Comparison of ENCODE assay signal across 26 cellular contexts in genomic region chr10:113765910-113766309, GRCh38. TPM values are rescaled to one million over a fixed set of nuclear protein-coding genes. Genes with fewer than 3 reads are reported as not detected.
"Had no signal": no experiment of that assay in that cellular context is flagged by ENCODE, and none has a peak within 500 bp of the region (broad histone marks: within the 10 kb centered on the region; RNA-seq: fewer than 3 reads in every experiment).

No MANE protein-coding gene starts in this region.

- DNase-seq: activated CD4-positive, alpha-beta T cell treated with anti-CD3 and anti-CD28 coated beads, Interleukin-2, amount 10 ng/mL, durations not matched to agents 7 days and 5 days; activated CD8-positive, alpha-beta memory T cell treated with anti-CD3 and anti-CD28 coated beads for 24 hours; activated CD8-positive, alpha-beta memory T cell treated with anti-CD3 and anti-CD28 coated beads, Interleukin-2, amount 50 U/mL, for 48 hours; activated effector memory CD4-positive, alpha-beta T cell treated with Interleukin-2 at 50 U/mL for 16 hours; activated naive CD4-positive, alpha-beta T cell treated with anti-CD3 and anti-CD28 coated beads, Interleukin-2, amount 10 ng/mL, durations not matched to agents 7 days and 5 days; activated naive CD8-positive, alpha-beta T cell treated with anti-CD3 and anti-CD28 coated beads, Interleukin-2, amount 50 U/mL, for 24 hours; activated T-cell treated with anti-CD3 and anti-CD28 coated beads, Interleukin-2, amount 50 U/mL, for 48 hours; anterior cingulate cortex; brain microvascular endothelial cell; central memory CD4-positive, alpha-beta T cell; erythroblast; foreskin melanocyte; glutamatergic neuron; hypothalamus; islet precursor cell; mammary epithelial cell; naive thymus-derived CD4-positive, alpha-beta T cell; ovary; stimulated activated CD4-positive, alpha-beta T cell treated with anti-CD3 and anti-CD28 coated beads, Interleukin-4, amount 100 ng/mL, for 24 hours; T1000; testis had no signal

- H3K4me3 ChIP-seq: coronary artery, ovary, testis had no signal

- H3K36me3 ChIP-seq: brain microvascular endothelial cell, ovary had no signal

- H3K9me3 ChIP-seq: ovary, testis had no signal

- H3K27me3 ChIP-seq: ovary, testis had no signal

- FAIRE-seq: endometrium had no signal

- H3K27ac ChIP-seq: brain microvascular endothelial cell, coronary artery, ovary, testis had no signal

- ATAC-seq: activated CD4-positive, CD25-positive, alpha-beta regulatory T cell treated with anti-CD3 and anti-CD28 coated beads, Interleukin-2, amount 50 U/mL, for 24 hours; activated naive CD8-positive, alpha-beta T cell treated with anti-CD3 and anti-CD28 coated beads, Interleukin-2, amount 50 U/mL, for 24 hours; naive thymus-derived CD4-positive, alpha-beta T cell; sciatic nerve; stimulated activated effector memory CD8-positive, alpha-beta T cell treated with anti-CD3 and anti-CD28 coated beads, Interleukin-12 subunit alpha, Interleukin-12 subunit beta, amount 100 ng/mL, for 72 hours had no signal

- H3K4me1 ChIP-seq: testis had no signal

RNA-seq across cellular contexts. Expression of gene PLEKHS1, which starts 14.4 kb away (rescaled TPM):
- polyA plus RNA-seq: mammary epithelial cell; naive thymus-derived CD4-positive, alpha-beta T cell had no signal
